22 cellular contexts compared by ENCODE assay signal in the genomic region with DNA sequence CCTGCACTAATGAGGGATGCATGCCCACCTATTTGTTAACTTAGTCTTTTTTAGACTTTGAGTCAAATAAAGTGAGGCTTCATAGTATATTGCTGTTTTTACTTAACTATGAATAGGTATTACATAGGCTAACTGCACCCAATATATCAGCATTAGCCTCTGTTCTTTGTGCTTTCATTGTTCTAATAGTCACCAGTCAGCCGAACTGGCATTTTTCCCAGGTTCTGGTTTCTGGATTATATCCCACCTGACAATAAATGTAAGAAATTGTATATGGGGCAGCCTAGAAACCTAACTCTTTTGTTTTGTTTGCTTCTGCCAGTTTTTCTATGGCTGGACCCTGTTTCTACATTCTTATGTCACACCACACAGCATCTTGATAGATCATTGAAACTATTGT.
"Had no signal": no experiment of that assay in that cellular context is flagged by ENCODE, and none has a peak within 500 bp of the region (broad histone marks: within the 10 kb centered on the region; RNA-seq: fewer than 3 reads in every experiment).

No MANE protein-coding gene starts in this region.

- H3K27ac Mint-ChIP-seq: memory B cell; mesothelial cell of epicardium; natural killer cell treated with Interleukin-12 subunit alpha and Interleukin-12 subunit beta and Interleukin-15 and Interleukin-18, amount 100 ng/mL, for 72 hours; neural progenitor cell; stimulated activated effector memory CD8-positive, alpha-beta T cell treated with anti-CD3 and anti-CD28 coated beads, Interleukin-12 subunit alpha, Interleukin-12 subunit beta, amount 100 ng/mL, for 72 hours; type B pancreatic cell had no signal

- H3K27me3 ChIP-seq: esophagus squamous epithelium, foreskin keratinocyte, neural progenitor cell, ovary, suprapubic skin, thyroid gland had no signal

- H3K27me3 Mint-ChIP-seq: memory B cell; natural killer cell treated with Interleukin-12 subunit alpha and Interleukin-12 subunit beta and Interleukin-15 and Interleukin-18, amount 100 ng/mL, for 72 hours; type B pancreatic cell had no signal

- DNase-seq: dermis blood vessel endothelial cell; esophagus squamous epithelium; foreskin keratinocyte; kidney; left cardiac atrium; left ventricle myocardium inferior; lower lobe of right lung; nucleus accumbens; ovary; right cardiac atrium; stimulated activated CD4-positive, alpha-beta T cell treated with anti-CD3 and anti-CD28 coated beads, Interleukin-4, amount 100 ng/mL, for 1 hour; stimulated activated CD8-positive, alpha-beta memory T cell treated with anti-CD3 and anti-CD28 coated beads, Interleukin-4, amount 100 ng/mL, for 48 hours; stimulated activated naive CD8-positive, alpha-beta T cell treated with anti-CD3 and anti-CD28 coated beads, Interleukin-15, Interleukin-2, amounts not matched to agents 100 U/mL and 50 U/mL, for 24 hours; thyroid gland had no signal

- H3K36me3 ChIP-seq: esophagus squamous epithelium, left ventricle myocardium inferior, lower lobe of right lung, neural progenitor cell, ovary, suprapubic skin, thyroid gland had no signal

- H3K9me3 ChIP-seq: esophagus squamous epithelium, left ventricle myocardium inferior, lower lobe of right lung, ovary, thyroid gland had no signal

- H3K4me1 Mint-ChIP-seq: memory B cell; neural progenitor cell; stimulated activated effector memory CD8-positive, alpha-beta T cell treated with anti-CD3 and anti-CD28 coated beads, Interleukin-12 subunit alpha, Interleukin-12 subunit beta, amount 100 ng/mL, for 72 hours had no signal

- FAIRE-seq: kidney, urothelium cell line had no signal

- H3K4me3 Mint-ChIP-seq: memory B cell; mesothelial cell of epicardium; natural killer cell treated with Interleukin-12 subunit alpha and Interleukin-12 subunit beta and Interleukin-15 and Interleukin-18, amount 100 ng/mL, for 72 hours; neural progenitor cell; stimulated activated effector memory CD8-positive, alpha-beta T cell treated with anti-CD3 and anti-CD28 coated beads, Interleukin-12 subunit alpha, Interleukin-12 subunit beta, amount 100 ng/mL, for 72 hours; type B pancreatic cell had no signal

- H3K4me3 ChIP-seq: esophagus squamous epithelium, left ventricle myocardium inferior, lower lobe of right lung, neural progenitor cell, ovary, suprapubic skin, thyroid gland had no signal

- H3K9me3 Mint-ChIP-seq: memory B cell, neural progenitor cell, type B pancreatic cell had no signal

- H3K4me1 ChIP-seq: esophagus squamous epithelium, foreskin keratinocyte, left ventricle myocardium inferior, lower lobe of right lung, neural progenitor cell, suprapubic skin, thyroid gland had no signal

- H3K36me3 Mint-ChIP-seq: memory B cell; mesothelial cell of epicardium; natural killer cell treated with Interleukin-12 subunit alpha and Interleukin-12 subunit beta and Interleukin-15 and Interleukin-18, amount 100 ng/mL, for 72 hours; neural progenitor cell; stimulated activated effector memory CD8-positive, alpha-beta T cell treated with anti-CD3 and anti-CD28 coated beads, Interleukin-12 subunit alpha, Interleukin-12 subunit beta, amount 100 ng/mL, for 72 hours; type B pancreatic cell had no signal
